ENCODE assay signal across 12 cellular contexts in genomic region chr22:23192133-23192532, GRCh38. TPM values are rescaled to one million over a fixed set of nuclear protein-coding genes. Genes with fewer than 3 reads are reported as not detected.
DNase-seq lines count a peak whose midpoint lies in the region; ATAC-seq and TF ChIP-seq lines count a peak whose summit lies in the region.
"Had no signal": no experiment of that assay in that cellular context is flagged by ENCODE, and none has a peak within 500 bp of the region (broad histone marks: within the 10 kb centered on the region; RNA-seq: fewer than 3 reads in every experiment).

No MANE protein-coding gene starts in this region.

- H3K4me1 ChIP-seq in left lung = peaks cover 12 to 25% of the 10 kb centered on the region in 2 donors
- H3K4me1 ChIP-seq in BE2C = no peaks in the 10 kb centered on the region

- no peak for TF ChIP-seq POLR2A in erythroblast (IDR thresholded peaks at IDR 0.05; ENCODE audit: low read length)

- H3K9me3 Mint-ChIP-seq in WTC11 = no peaks in the 10 kb centered on the region
- H3K9me3 Mint-ChIP-seq: activated B cell treated with CpG ODN at 0.5 μM for 24 hours had no signal

- POLR2A ChIA-PET in WTC11 (lab: Charles Lee) = no interaction called here

- intact Hi-C loops in left lung (cut with DNase I) = no loop called here

- DNase-seq in DMS 273 (lab: John Stamatoyannopoulos, UW; ENCODE audit: unreplicated experiment) (peak; percentile 84), NCI-H1105 treated with DMSO at 0.1 percent for 48 hours (lab: John Stamatoyannopoulos, UW) (peak; percentile 74), WTC11 (ENCODE audit: low spot score) (no peak), left lung (peak in 1 of 2 donors; percentile 81), erythroblast (lab: John Stamatoyannopoulos, UW) (no peak), UCSD-AML1 (lab: John Stamatoyannopoulos, UW; ENCODE audit: unreplicated experiment) (no peak), SHP77 treated with DMSO at 0.1 percent for 48 hours (lab: John Stamatoyannopoulos, UW) (no peak), BE2C (no peak)
- DNase-seq: activated B cell treated with CpG ODN at 0.5 μM for 24 hours; activated effector memory CD4-positive, alpha-beta T cell treated with Interleukin-2 at 50 U/mL for 16 hours had no signal

- H3K4me3 ChIP-seq in left lung (no peak overlapping the region), BE2C (ENCODE audit: low read depth, low read length) (no peak overlapping the region)
- H3K4me3 ChIP-seq: tibial nerve had no signal

- TF ChIP-seq CTCF in WTC11 (IDR thresholded peaks at IDR 0.05) (no peak), left lung (IDR thresholded peaks at IDR 0.05) (no peak), BE2C (IDR thresholded peaks at IDR 0.05; ENCODE audit: low read depth, low read length) (no peak)

- H3K27ac ChIP-seq in left lung = peak overlapping the region; percentile 7 to 36
- H3K27ac ChIP-seq: tibial nerve had no signal

- H3K9me3 ChIP-seq in left lung = no peaks in the 10 kb centered on the region
- H3K9me3 ChIP-seq in BE2C = no peaks in the 10 kb centered on the region
- H3K9me3 ChIP-seq: tibial nerve had no signal

- H3K27me3 ChIP-seq in left lung (no peaks in the 10 kb centered on the region), BE2C (no peaks in the 10 kb centered on the region)
- H3K27me3 ChIP-seq: tibial nerve had no signal

- H3K36me3 ChIP-seq in left lung (peaks cover 0 to 11% of the 10 kb centered on the region in 2 donors), BE2C (no peaks in the 10 kb centered on the region)

- peak; percentile 78 for ATAC-seq in WTC11
- ATAC-seq in left lung = peak; percentile 91

- CTCF ChIA-PET in WTC11 (lab: Charles Lee) = no interaction called here

- H3K36me3 Mint-ChIP-seq in WTC11 = peaks cover 12% of the 10 kb centered on the region

- H3K27me3 Mint-ChIP-seq in WTC11 (ENCODE audit: low read depth) = no peaks in the 10 kb centered on the region
- H3K27me3 Mint-ChIP-seq: activated B cell treated with CpG ODN at 0.5 μM for 24 hours had no signal

- H3K4me1 Mint-ChIP-seq in WTC11 = peaks cover 64% of the 10 kb centered on the region
- H3K4me1 Mint-ChIP-seq: activated B cell treated with CpG ODN at 0.5 μM for 24 hours had no signal

- H3K4me3 Mint-ChIP-seq in WTC11 = no peak overlapping the region
- H3K4me3 Mint-ChIP-seq: activated B cell treated with CpG ODN at 0.5 μM for 24 hours had no signal

- peak overlapping the region; percentile 25 for H3K27ac Mint-ChIP-seq in WTC11
- H3K27ac Mint-ChIP-seq: activated B cell treated with CpG ODN at 0.5 μM for 24 hours had no signal

TF ChIP-seq in WTC11, 78 proteins besides CTCF, POLR2A, EP300 and RAD21:
- TF ChIP-seq FOXP4 (CRISPR knock-in tag; IDR thresholded peaks at IDR 0.05) = no peak
- TF ChIP-seq FOXK1 (CRISPR knock-in tag; IDR thresholded peaks at IDR 0.05) = no peak
- TF ChIP-seq ZNF532 (CRISPR knock-in tag; IDR thresholded peaks at IDR 0.05; ENCODE audit: borderline replicate concordance) = no peak
- TF ChIP-seq ZNF416 (CRISPR knock-in tag; IDR thresholded peaks at IDR 0.05) = no peak
- TF ChIP-seq PREB (CRISPR knock-in tag; IDR thresholded peaks at IDR 0.05; ENCODE audit: borderline replicate concordance) = no peak
- no peak for TF ChIP-seq ESRRA (CRISPR knock-in tag; IDR thresholded peaks at IDR 0.05; ENCODE audit: borderline replicate concordance)
- no peak for TF ChIP-seq ELF4 (CRISPR knock-in tag; IDR thresholded peaks at IDR 0.05; ENCODE audit: low read depth)

RNA-seq across cellular contexts. Expression of gene BCR, which starts 11.8 kb away (rescaled TPM):
- total RNA-seq in WTC11 (2021) (96.5 to 129 TPM (median 105 TPM) in 3 replicates), left lung (10 to 100 TPM; 66.1 to 70.4 TPM)
- polyA plus RNA-seq in BE2C (2012; ENCODE audit: insufficient read depth, insufficient read length, low read depth) = 59.1 TPM

RNA-seq across cellular contexts. Expression of gene RAB36, which starts 46.9 kb away (rescaled TPM):
- total RNA-seq in WTC11 (2021) = 0.89 to 1.8 TPM (median 1.1 TPM) in 3 replicates
- 1 to 10 TPM; 3.8 to 10.0 TPM for total RNA-seq in left lung
- polyA plus RNA-seq in BE2C (2012; ENCODE audit: insufficient read depth, insufficient read length, low read depth) = 2.8 TPM

RNA-seq across cellular contexts. Expression of gene RSPH14, which starts 50.3 kb away (rescaled TPM):
- total RNA-seq in WTC11 (2021) = 0.50 to 0.57 TPM in 2 of 3 replicates, not detected in the other
- total RNA-seq in left lung = 1 to 10 TPM in 1 of 2 donors, under 1 TPM in 1; 0.41 to 1.8 TPM
- not detected for polyA plus RNA-seq in BE2C (2012; ENCODE audit: insufficient read depth, insufficient read length, low read depth)
- total RNA-seq: activated B cell treated with CpG ODN at 0.5 μM for 24 hours, lung microvascular endothelial cell had no signal

Comparison
In these comparisons a context has a peak if more than half of its experiments do, and no peak if none do; other contexts are left out.
1. DNase-seq: peak in DMS 273 (single experiment) and NCI-H1105 treated with DMSO at 0.1 percent for 48 hours (single experiment); none in WTC11 (single experiment), erythroblast (0 of 2), UCSD-AML1 (single experiment), SHP77 treated with DMSO at 0.1 percent for 48 hours (single experiment) and BE2C (single experiment).